9 cellular contexts compared by ENCODE assay signal in the genomic region with DNA sequence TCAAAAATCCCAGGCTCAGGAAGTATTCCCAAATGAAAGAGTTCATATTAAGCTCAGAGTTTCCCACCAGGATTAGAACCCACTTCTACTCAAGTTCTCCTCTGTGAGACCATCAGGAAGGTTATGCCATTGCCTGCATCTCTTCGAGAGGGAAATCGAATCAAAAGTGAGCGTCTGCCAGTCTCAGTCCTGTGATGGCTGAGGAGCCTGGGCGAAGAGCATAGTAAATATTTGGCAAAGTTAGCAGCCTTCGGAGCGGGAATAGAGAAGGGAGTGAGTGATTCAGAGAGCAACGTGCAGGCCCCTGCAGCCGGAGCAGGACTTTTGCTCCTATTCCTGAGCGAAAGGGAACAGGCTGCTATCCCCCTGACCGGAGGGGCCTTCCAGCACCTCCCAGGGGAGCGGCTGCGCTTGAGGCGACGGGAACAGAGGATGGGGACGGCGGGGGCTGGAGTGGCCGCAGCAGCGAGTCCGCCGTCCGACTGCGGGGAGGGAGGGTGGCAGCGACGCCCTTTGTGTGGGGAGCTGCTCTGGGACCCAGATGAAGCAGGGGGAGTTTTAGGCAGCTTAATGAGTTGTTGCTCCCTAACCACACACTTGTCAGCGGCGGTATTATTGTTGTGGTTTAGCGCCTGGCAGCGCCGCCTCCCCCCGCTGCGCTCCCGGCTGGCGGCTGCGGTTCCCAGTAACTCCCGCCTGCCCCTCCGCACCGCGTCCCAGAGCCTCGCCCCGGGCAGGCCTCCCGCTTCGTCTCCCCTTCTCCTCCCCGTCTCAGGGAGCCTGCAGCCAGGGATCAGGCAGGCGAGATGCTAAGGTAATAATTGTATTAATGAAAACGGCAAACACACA. TPM values are rescaled to one million over a fixed set of nuclear protein-coding genes. Genes with fewer than 3 reads are reported as not detected.
DNase-seq lines count a peak whose midpoint lies in the region; ATAC-seq, FAIRE-seq and TF ChIP-seq lines count a peak whose summit lies in the region.
"Had no signal": no experiment of that assay in that cellular context is flagged by ENCODE, and none has a peak within 500 bp of the region (broad histone marks: within the 10 kb centered on the region; RNA-seq: fewer than 3 reads in every experiment).

No MANE protein-coding gene starts in this region.

- CTCF ChIA-PET in MCF 10A (lab: Yijun Ruan, JAX): interaction anchor here (0.9 to 1.5 kb wide), 4 partner anchors 24 to 47 kb away, joined by 3 to 5 read pairs (median 4); no protein-coding TSS in a partner anchor

- peak; percentile 64 to 71 for ATAC-seq in stimulated activated naive B cell treated with anti-CD40 and anti-IgM and Interleukin-4, amounts not matched to agents 10 μg/mL and 1 μg/mL and 100 μg/mL, for 72 hours (replicated peaks)

- peak overlapping the region in 1 of 2 donors; percentile 0 for H3K9ac ChIP-seq in kidney (ENCODE audit: low read length in 2 of 2)

- peaks cover 8% of the 10 kb centered on the region for H3K4me1 Mint-ChIP-seq in MCF 10A (ENCODE audit: insufficient read depth, unreplicated experiment)
- H3K4me1 Mint-ChIP-seq in stimulated activated naive B cell treated with anti-CD40 and anti-IgM and Interleukin-4, amounts not matched to agents 10 μg/mL and 1 μg/mL and 100 μg/mL, for 72 hours: peaks cover 27 to 37% of the 10 kb centered on the region in 2 donors

- peaks cover 5 to 7% of the 10 kb centered on the region in 2 donors for H3K4me1 ChIP-seq in kidney (ENCODE audit: control insufficient read depth in 1 of 2, insufficient read depth in 1 of 2, low read depth in 1 of 2, low read length in 2 of 2)

- H3K9me3 Mint-ChIP-seq in MCF 10A (ENCODE audit: unreplicated experiment): no peaks in the 10 kb centered on the region
- H3K9me3 Mint-ChIP-seq in stimulated activated naive B cell treated with anti-CD40 and anti-IgM and Interleukin-4, amounts not matched to agents 10 μg/mL and 1 μg/mL and 100 μg/mL, for 72 hours: no peaks in the 10 kb centered on the region

- peak overlapping the region; percentile 72 for H3K4me3 Mint-ChIP-seq in MCF 10A (ENCODE audit: unreplicated experiment)
- peak overlapping the region; percentile 82 for H3K4me3 Mint-ChIP-seq in stimulated activated naive B cell treated with anti-CD40 and anti-IgM and Interleukin-4, amounts not matched to agents 10 μg/mL and 1 μg/mL and 100 μg/mL, for 72 hours

- H3K27me3 Mint-ChIP-seq in MCF 10A (ENCODE audit: insufficient read depth, unreplicated experiment): peaks cover 23% of the 10 kb centered on the region
- peaks cover 52 to 69% of the 10 kb centered on the region in 2 donors for H3K27me3 Mint-ChIP-seq in stimulated activated naive B cell treated with anti-CD40 and anti-IgM and Interleukin-4, amounts not matched to agents 10 μg/mL and 1 μg/mL and 100 μg/mL, for 72 hours

- POLR2A ChIA-PET in MCF 10A (lab: Yijun Ruan, JAX): interaction anchor here (0.9 to 1.6 kb wide), 4 partner anchors 13 to 47 kb away, joined by 4 to 7 read pairs (median 4); a partner anchor contains a TSS

- H3K27ac ChIP-seq in kidney (ENCODE audit: low read depth in 2 of 2, low read length in 2 of 2): no peak overlapping the region

- intact Hi-C loops in MCF 10A (cut with micrococcal nuclease) (no loop called here), kidney (cut with DNase I) (no loop called here)

- peak overlapping the region; percentile 29; the same call in 1 of the 2 replicates for H3K4me3 ChIP-seq in GM08714 (ENCODE audit: low read length)
- peak overlapping the region; percentile 22 to 35 for H3K4me3 ChIP-seq in kidney (ENCODE audit: low read length in 2 of 2)

- H3K27ac Mint-ChIP-seq in MCF 10A (ENCODE audit: low read depth, unreplicated experiment): no peak overlapping the region
- peak overlapping the region; percentile 66 for H3K27ac Mint-ChIP-seq in stimulated activated naive B cell treated with anti-CD40 and anti-IgM and Interleukin-4, amounts not matched to agents 10 μg/mL and 1 μg/mL and 100 μg/mL, for 72 hours

- H3K36me3 Mint-ChIP-seq in MCF 10A (ENCODE audit: insufficient read depth, unreplicated experiment): no peaks in the 10 kb centered on the region
- H3K36me3 Mint-ChIP-seq in stimulated activated naive B cell treated with anti-CD40 and anti-IgM and Interleukin-4, amounts not matched to agents 10 μg/mL and 1 μg/mL and 100 μg/mL, for 72 hours: no peaks in the 10 kb centered on the region

- TF ChIP-seq CTCF in MCF 10A (IDR thresholded peaks at IDR 0.05; ENCODE audit: unreplicated experiment): no peak
- TF ChIP-seq CTCF in kidney (IDR thresholded peaks at IDR 0.05; ENCODE audit: borderline replicate concordance, extremely low read depth, insufficient read depth): no peak

- FAIRE-seq in kidney (lab: Jason Lieb, UNC): no peak
- FAIRE-seq: endometrium had no signal

- no peaks in the 10 kb centered on the region for H3K9me3 ChIP-seq in kidney (ENCODE audit: control insufficient read depth in 1 of 2, low read length in 2 of 2)

- no peaks in the 10 kb centered on the region for H3K36me3 ChIP-seq in kidney (ENCODE audit: control insufficient read depth in 1 of 2, insufficient read depth in 2 of 2, low read length in 2 of 2)

- no TSS peak for BruUV-seq in MCF 10A (replicated peaks; lab: Mats Ljungman, UMichigan)

- DNase-seq in A172 (ENCODE audit: low spot score) (peak; percentile 13), NCI-H226 (peak; percentile 38), MCF 10A (ENCODE audit: unreplicated experiment) (peak; percentile 46), kidney (peak; percentile 71), RKO (ENCODE audit: low spot score) (no peak), germinal center (ENCODE audit: low spot score) (no peak)
- DNase-seq in stimulated activated naive B cell treated with anti-CD40 and anti-IgM and Interleukin-4, amounts not matched to agents 10 μg/mL and 1 μg/mL and 100 μg/mL, for 72 hours: peak; percentile 1

RNA-seq across cellular contexts. Expression of a gene that starts 21.7 kb away (rescaled TPM):
- 0.45 and 0.46 TPM in 2 replicates for total RNA-seq in A172 (2014; rRNA removed; shearing (Covaris generic))
- total RNA-seq in MCF 10A (2022) (1.4 TPM in 1 of 2 replicates, not detected in the other), kidney (17.9 TPM)
- 55.9 TPM for polyA plus RNA-seq in kidney (ENCODE audit: insufficient read depth, low read depth, low replicate concordance)

RNA-seq across cellular contexts. Expression of a gene that starts 34.0 kb away (rescaled TPM):
- not detected in 2 replicates for total RNA-seq in A172 (2014; rRNA removed; shearing (Covaris generic))
- total RNA-seq in MCF 10A (2022) (not detected in 2 replicates), kidney (3.9 TPM)
- polyA plus RNA-seq in kidney (ENCODE audit: insufficient read depth, low read depth, low replicate concordance): 11.7 TPM

RNA-seq across cellular contexts. Expression of a gene that starts 44.1 kb away (rescaled TPM):
- total RNA-seq in A172 (2014; rRNA removed; shearing (Covaris generic)): 0.10 TPM in 2 replicates
- 0.19 and 0.93 TPM in 2 replicates for total RNA-seq in MCF 10A (2022)
- total RNA-seq in kidney: 63.0 TPM
- 85.8 TPM for polyA plus RNA-seq in kidney (ENCODE audit: insufficient read depth, low read depth, low replicate concordance)

RNA-seq across cellular contexts. Expression of a gene that starts 44.3 kb away (rescaled TPM):
- total RNA-seq in A172 (2014; rRNA removed; shearing (Covaris generic)): 30.9 and 37.5 TPM in 2 replicates
- total RNA-seq in MCF 10A (2022) (12.0 and 18.1 TPM in 2 replicates), kidney (10.7 TPM)
- polyA plus RNA-seq in kidney (ENCODE audit: insufficient read depth, low read depth, low replicate concordance): 23.7 TPM

RNA-seq across cellular contexts. Expression of a gene that starts 44.5 kb away (rescaled TPM):
- total RNA-seq in A172 (2014; rRNA removed; shearing (Covaris generic)): 8.6 and 12.3 TPM in 2 replicates
- total RNA-seq in MCF 10A (2022) (20.7 and 21.7 TPM in 2 replicates), kidney (59.7 TPM)
- 53.2 TPM for polyA plus RNA-seq in kidney (ENCODE audit: insufficient read depth, low read depth, low replicate concordance)

Comparison
In these comparisons a context has a peak if more than half of its experiments do, and no peak if none do; other contexts are left out.
1. DNase-seq: peak in A172 (single experiment), NCI-H226 (single experiment), MCF 10A (single experiment), kidney (single experiment) and stimulated activated naive B cell treated with anti-CD40 and anti-IgM and Interleukin-4, amounts not matched to agents 10 μg/mL and 1 μg/mL and 100 μg/mL, for 72 hours (single experiment); none in RKO (single experiment) and germinal center (single experiment).
2. RNA of a gene that starts 44.1 kb away (total RNA-seq): 63.0 TPM in kidney (single experiment); 0.19 to 0.93 TPM in MCF 10A and 0.10 TPM in A172; every median in the first group is over 10 times any median in the second.